In genomic region chr14:63304429-63304828, GRCh38 we compare ENCODE assay signal across 2 cellular contexts. TPM values are rescaled to one million over a fixed set of nuclear protein-coding genes. Genes with fewer than 3 reads are reported as not detected.
"Had no signal": no experiment of that assay in that cellular context is flagged by ENCODE, and none has a peak within 500 bp of the region (broad histone marks: within the 10 kb centered on the region; RNA-seq: fewer than 3 reads in every experiment).

No MANE protein-coding gene starts in this region.

RNA-seq across cellular contexts. Expression of gene GPHB5, which starts 14.3 kb away (rescaled TPM):
- polyA plus RNA-seq: stomach, urinary bladder had no signal
